ENCODE assay signal across 17 cellular contexts in genomic region chr18:62081248-62081647, GRCh38.
"Had no signal": no experiment of that assay in that cellular context is flagged by ENCODE, and none has a peak within 500 bp of the region (broad histone marks: within the 10 kb centered on the region; RNA-seq: fewer than 3 reads in every experiment).

No MANE protein-coding gene starts in this region.

- DNase-seq: cerebellar nuclear complex; foreskin keratinocyte; kidney; left cardiac atrium; mammary epithelial cell; natural killer cell; right cardiac atrium; stimulated activated CD4-positive, alpha-beta T cell treated with anti-CD3 and anti-CD28 coated beads, Interleukin-4, amount 100 ng/mL, for 1 hour; stimulated activated CD8-positive, alpha-beta memory T cell treated with anti-CD3 and anti-CD28 coated beads, Interleukin-4, amount 100 ng/mL, for 48 hours; transverse colon had no signal

- H3K4me3 ChIP-seq: thoracic aorta, transverse colon had no signal

- H3K27ac ChIP-seq: foreskin keratinocyte, thoracic aorta, transverse colon had no signal

- H3K4me1 Mint-ChIP-seq: neural crest cell had no signal

- H3K9me3 ChIP-seq: thoracic aorta, transverse colon had no signal

- H3K27ac Mint-ChIP-seq: dendritic cell treated with granulocyte-macrophage colony-stimulating factor and Interleukin-4, amounts not matched to agents 40 ng/mL and 50 ng/mL, for 4 days; natural killer cell; progenitor cell of endocrine pancreas; stimulated activated naive CD8-positive, alpha-beta T cell treated with anti-CD3 and anti-CD28 coated beads, Interleukin-15, Interleukin-2, amounts not matched to agents 100 ng/mL and 50 ng/mL, for 24 hours had no signal

- ATAC-seq: foreskin keratinocyte; left cardiac atrium; natural killer cell; right cardiac atrium; stimulated activated effector memory CD8-positive, alpha-beta T cell treated with anti-CD3 and anti-CD28 coated beads, Interleukin-12 subunit alpha, Interleukin-12 subunit beta, amount 100 ng/mL, for 72 hours had no signal

- H3K27me3 ChIP-seq: foreskin keratinocyte, transverse colon had no signal

- H3K36me3 ChIP-seq: thoracic aorta, transverse colon had no signal

- FAIRE-seq: colon, kidney had no signal

- H3K27me3 Mint-ChIP-seq: dendritic cell treated with granulocyte-macrophage colony-stimulating factor and Interleukin-4, amounts not matched to agents 40 ng/mL and 50 ng/mL, for 4 days; progenitor cell of endocrine pancreas; stimulated activated naive CD8-positive, alpha-beta T cell treated with anti-CD3 and anti-CD28 coated beads, Interleukin-15, Interleukin-2, amounts not matched to agents 100 ng/mL and 50 ng/mL, for 24 hours had no signal

- H3K4me3 Mint-ChIP-seq: dendritic cell treated with granulocyte-macrophage colony-stimulating factor and Interleukin-4, amounts not matched to agents 40 ng/mL and 50 ng/mL, for 4 days; natural killer cell; neural crest cell; stimulated activated effector memory CD8-positive, alpha-beta T cell treated with anti-CD3 and anti-CD28 coated beads, Interleukin-12 subunit alpha, Interleukin-12 subunit beta, amount 100 ng/mL, for 72 hours; stimulated activated naive CD8-positive, alpha-beta T cell treated with anti-CD3 and anti-CD28 coated beads, Interleukin-15, Interleukin-2, amounts not matched to agents 100 ng/mL and 50 ng/mL, for 24 hours had no signal

- H3K9me3 Mint-ChIP-seq: dendritic cell treated with granulocyte-macrophage colony-stimulating factor and Interleukin-4, amounts not matched to agents 40 ng/mL and 50 ng/mL, for 4 days; natural killer cell; neural crest cell; stimulated activated effector memory CD8-positive, alpha-beta T cell treated with anti-CD3 and anti-CD28 coated beads, Interleukin-12 subunit alpha, Interleukin-12 subunit beta, amount 100 ng/mL, for 72 hours; stimulated activated naive CD8-positive, alpha-beta T cell treated with anti-CD3 and anti-CD28 coated beads, Interleukin-15, Interleukin-2, amounts not matched to agents 100 ng/mL and 50 ng/mL, for 24 hours had no signal
